ENCODE assay signal across 12 cellular contexts in genomic region chrX:66042307-66043077, GRCh38. TPM values are rescaled to one million over a fixed set of nuclear protein-coding genes. Genes with fewer than 3 reads are reported as not detected.
DNase-seq lines count a peak whose midpoint lies in the region; ATAC-seq lines count a peak whose summit lies in the region.
"Had no signal": no experiment of that assay in that cellular context is flagged by ENCODE, and none has a peak within 500 bp of the region (broad histone marks: within the 10 kb centered on the region; RNA-seq: fewer than 3 reads in every experiment).

No MANE protein-coding gene starts in this region.

- H2BK15ac ChIP-seq in mesenchymal stem cell (ENCODE audit: low read depth, poor library complexity, severe bottlenecking): no peak overlapping the region

- no peak overlapping the region for H2BK5ac ChIP-seq in mesenchymal stem cell (ENCODE audit: low read depth, low read length, poor library complexity, severe bottlenecking)

- H2AK5ac ChIP-seq in mesenchymal stem cell (ENCODE audit: low read length, severe bottlenecking): no peak overlapping the region

- H3K4me2 ChIP-seq in mesenchymal stem cell (ENCODE audit: low read length, poor library complexity, severe bottlenecking): no peak overlapping the region

- no peak overlapping the region for H4K8ac ChIP-seq in mesenchymal stem cell (ENCODE audit: low read length)

- H3K4me3 ChIP-seq in mesenchymal stem cell (ENCODE audit: insufficient read depth in 1 of 2, low read depth in 1 of 2, low read length in 2 of 2): no peak overlapping the region
- H3K4me3 ChIP-seq: colonic mucosa, testis had no signal

- H3K14ac ChIP-seq in mesenchymal stem cell (ENCODE audit: low read length in 2 of 2): no peak overlapping the region

- no peak overlapping the region for H2BK12ac ChIP-seq in mesenchymal stem cell (ENCODE audit: low read length in 2 of 2)

- no peaks in the 10 kb centered on the region for H3K4me1 ChIP-seq in mesenchymal stem cell (ENCODE audit: control insufficient read depth, insufficient read depth, low read depth, low read length)
- H3K4me1 ChIP-seq: colonic mucosa, testis had no signal

- DNase-seq in mesenchymal stem cell (no peak), NOMO-1 (lab: John Stamatoyannopoulos, UW; ENCODE audit: unreplicated experiment in 2 of 2) (no peak), NOMO-1 treated with dmso at 0.1 percent for 144 hours (lab: John Stamatoyannopoulos, UW; ENCODE audit: unreplicated experiment) (no peak), AG08396 (ENCODE audit: low spot score) (no peak)
- DNase-seq: colonic mucosa, NCI-H1105, right cardiac atrium, testis had no signal

- H3K9me3 ChIP-seq in mesenchymal stem cell (ENCODE audit: control insufficient read depth, low read length): no peaks in the 10 kb centered on the region
- H3K9me3 ChIP-seq: colonic mucosa, testis had no signal

- no peak overlapping the region for H3K18ac ChIP-seq in mesenchymal stem cell (ENCODE audit: low read depth in 1 of 2, low read length in 2 of 2)

- no peak overlapping the region for H3K4ac ChIP-seq in mesenchymal stem cell (ENCODE audit: low read depth in 1 of 2, low read length in 2 of 2)

- H2BK120ac ChIP-seq in mesenchymal stem cell (ENCODE audit: low read depth, low read length): no peak overlapping the region

- WGBS in mesenchymal stem cell: 60% methylated on average over 1 of the region's 3 CpGs

- H3K36me3 ChIP-seq in mesenchymal stem cell (ENCODE audit: control insufficient read depth in 1 of 2, insufficient read depth in 2 of 2, low read depth in 1 of 2, low read length in 2 of 2): no peaks in the 10 kb centered on the region
- H3K36me3 ChIP-seq: colonic mucosa had no signal

- no peak overlapping the region for H3K27ac ChIP-seq in mesenchymal stem cell (ENCODE audit: low read length, poor library complexity, severe bottlenecking)
- H3K27ac ChIP-seq: colonic mucosa, testis had no signal

- peaks cover 0 to 24% of the 10 kb centered on the region in 2 experiments for H3K27me3 ChIP-seq in mesenchymal stem cell (ENCODE audit: control insufficient read depth in 1 of 2, insufficient read depth in 1 of 2, low read length in 2 of 2)
- H3K27me3 ChIP-seq: colonic mucosa, testis had no signal

- no peak overlapping the region for H2AFZ ChIP-seq in mesenchymal stem cell (ENCODE audit: low read depth, low read length)

- H3K79me1 ChIP-seq in mesenchymal stem cell (replicated peaks; ENCODE audit: low read length, poor library complexity, severe bottlenecking): no peaks in the 10 kb centered on the region

- H3K23ac ChIP-seq in mesenchymal stem cell (ENCODE audit: low read length in 2 of 2): no peak overlapping the region

- H4K91ac ChIP-seq in mesenchymal stem cell (ENCODE audit: low read length): no peak overlapping the region

- no peak overlapping the region for H3K9ac ChIP-seq in mesenchymal stem cell (ENCODE audit: low read length)

- ATAC-seq in GM18499 (IDR thresholded peaks at IDR 0.05; ENCODE audit: insufficient read depth, unreplicated experiment) (peak; percentile 29), GM19397 (IDR thresholded peaks at IDR 0.05; ENCODE audit: unreplicated experiment) (peak; percentile 38), HG02798 (IDR thresholded peaks at IDR 0.05; ENCODE audit: poor library complexity, unreplicated experiment) (peak; percentile 60), HG03520 (IDR thresholded peaks at IDR 0.05; ENCODE audit: unreplicated experiment) (peak; percentile 28)
- ATAC-seq: right cardiac atrium had no signal

RNA-seq across cellular contexts. Expression of gene VSIG4, which starts 2.6 kb away (rescaled TPM):
- polyA plus RNA-seq in mesenchymal stem cell (2013, experiment 1 of 2): not detected
- polyA plus RNA-seq in mesenchymal stem cell (2013, experiment 2 of 2): not detected
